In the genomic region with DNA sequence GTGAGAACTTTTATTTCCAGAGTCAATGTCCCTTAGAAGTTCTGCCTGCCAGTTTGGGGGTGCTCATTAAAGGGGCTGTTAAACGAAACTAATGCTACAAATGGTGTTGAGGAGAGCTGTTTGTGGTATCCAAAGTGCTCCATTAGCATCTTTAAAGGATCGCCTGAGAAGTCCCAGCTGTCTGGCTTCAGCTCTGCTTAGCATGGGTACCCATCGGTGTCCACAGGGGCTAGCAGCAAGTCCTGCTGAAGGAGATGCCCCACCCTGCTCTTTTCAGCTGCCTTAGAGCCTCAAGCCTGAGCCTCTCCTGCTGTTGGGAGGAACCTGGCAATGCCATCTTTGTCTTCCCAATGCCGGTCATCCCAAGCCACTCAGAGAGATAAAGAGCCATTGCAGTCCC, we compare ENCODE assay signal across 19 cellular contexts.
DNase-seq lines count a peak whose midpoint lies in the region; ATAC-seq, FAIRE-seq and TF ChIP-seq lines count a peak whose summit lies in the region.
"Had no signal": no experiment of that assay in that cellular context is flagged by ENCODE, and none has a peak within 500 bp of the region (broad histone marks: within the 10 kb centered on the region; RNA-seq: fewer than 3 reads in every experiment).

No MANE protein-coding gene starts in this region.

- FAIRE-seq in D721Med (lab: Jason Lieb, UNC): no peak
- FAIRE-seq: A549, GM18507 had no signal

- H3K4me2 ChIP-seq in mesendoderm (ENCODE audit: low read length): no peak overlapping the region
- H3K4me2 ChIP-seq: A549 had no signal

- no peak for TF ChIP-seq POLR2A in heart left ventricle (IDR thresholded peaks at IDR 0.05)

- H3K36me3 ChIP-seq in left ventricle myocardium inferior (peaks cover 9% of the 10 kb centered on the region), heart left ventricle (peaks cover 0 to 8% (median 0%) of the 10 kb centered on the region in 9 donors), mesendoderm (ENCODE audit: control insufficient read depth, insufficient read depth, low read length) (no peaks in the 10 kb centered on the region)
- H3K36me3 ChIP-seq: SJSA1 had no signal

- H2AK5ac ChIP-seq in mesendoderm (ENCODE audit: low read length): no peak overlapping the region

- no peak overlapping the region for H2BK120ac ChIP-seq in mesendoderm (ENCODE audit: low read depth, low read length)

- peak overlapping the region; percentile 17 for H3K23ac ChIP-seq in mesendoderm (ENCODE audit: low read length)

- no peak overlapping the region for H3K56ac ChIP-seq in mesendoderm (ENCODE audit: low read length)

- H2BK15ac ChIP-seq in mesendoderm (replicated peaks; ENCODE audit: low read depth): no peak overlapping the region

- peaks cover 100% of the 10 kb centered on the region for H3K4me1 ChIP-seq in left ventricle myocardium inferior
- H3K4me1 ChIP-seq in heart left ventricle: peaks cover 17 to 97% (median 90%) of the 10 kb centered on the region in 12 donors
- no peaks in the 10 kb centered on the region for H3K4me1 ChIP-seq in mesendoderm (ENCODE audit: control insufficient read depth, low read depth, low read length)

- peaks cover 6% of the 10 kb centered on the region for H3K79me2 ChIP-seq in mesendoderm (ENCODE audit: control insufficient read depth, insufficient read depth, low read length)

- H3K4me3 ChIP-seq in left ventricle myocardium inferior (no peak overlapping the region), heart left ventricle (no peak overlapping the region), coronary artery (peak overlapping the region; percentile 30), mesendoderm (ENCODE audit: low read length) (no peak overlapping the region)
- H3K4me3 ChIP-seq: A549, SJSA1 had no signal

- H2BK5ac ChIP-seq in mesendoderm (ENCODE audit: low read length): no peak overlapping the region

- H4K8ac ChIP-seq in mesendoderm (ENCODE audit: low read depth, low read length): no peak overlapping the region

- H3K79me1 ChIP-seq in mesendoderm (ENCODE audit: low read length): peaks cover 7% of the 10 kb centered on the region

- no peak for ATAC-seq in heart left ventricle
- ATAC-seq: A549 had no signal

- H3K27ac ChIP-seq in left ventricle myocardium inferior (replicated peaks) (peak overlapping the region; percentile 34), heart left ventricle (peak overlapping the region in 3 of 12 donors; percentile 17 to 23 (median 20)), coronary artery (no peak overlapping the region), mesendoderm (ENCODE audit: low read depth, low read length) (no peak overlapping the region)
- H3K27ac ChIP-seq: A549, HL-60, SJSA1 had no signal

- H3K4ac ChIP-seq in mesendoderm (ENCODE audit: low read depth, low read length): no peak overlapping the region

- intact Hi-C loops in left ventricle myocardium inferior (cut with micrococcal nuclease): loop anchor here (10.0 kb wide), 1 partner anchor 223 kb away; no protein-coding TSS in a partner anchor
- intact Hi-C loops in heart left ventricle (cut with DNase I): no loop called here

- H4K5ac ChIP-seq in mesendoderm (ENCODE audit: low read length): no peak overlapping the region

- no peak overlapping the region for H3K18ac ChIP-seq in mesendoderm (ENCODE audit: low read length)

- H3K9me3 ChIP-seq in left ventricle myocardium inferior (replicated peaks) (no peaks in the 10 kb centered on the region), heart left ventricle (no peaks in the 10 kb centered on the region)
- H3K9me3 ChIP-seq: A549, SJSA1 had no signal

- WGBS in heart left ventricle, 4 donors: 64 to 73% (median 73%) methylated on average over 4 of the region's 4 CpGs; no CpG with 5 or more reads in 1 of the 4 donors
- WGBS in mesendoderm (ENCODE audit: extremely low coverage, insufficient coverage, low lambda C conversion rate): no CpG with 5 or more reads among the region's 4 CpGs

- TF ChIP-seq CTCF in left ventricle myocardium inferior (IDR thresholded peaks at IDR 0.05; ENCODE audit: borderline replicate concordance): no peak
- TF ChIP-seq CTCF in heart left ventricle (IDR thresholded peaks at IDR 0.05): no peak
- TF ChIP-seq CTCF in coronary artery (IDR thresholded peaks at IDR 0.05): no peak
- TF ChIP-seq CTCF in D721Med (IDR thresholded peaks at IDR 0.05; ENCODE audit: insufficient read depth, missing control alignments): no peak

- H3K27me3 ChIP-seq in left ventricle myocardium inferior (ENCODE audit: low read depth) (no peaks in the 10 kb centered on the region), heart left ventricle (no peaks in the 10 kb centered on the region), mesendoderm (ENCODE audit: insufficient read depth, low read length, poor library complexity) (no peaks in the 10 kb centered on the region)
- H3K27me3 ChIP-seq: SJSA1 had no signal

- H3K9ac ChIP-seq in mesendoderm (ENCODE audit: low read length): no peak overlapping the region

- DNase-seq in left ventricle myocardium inferior (no peak), heart left ventricle (no peak), coronary artery (ENCODE audit: low spot score) (no peak), mesendoderm (no peak), D721Med (ENCODE audit: insufficient read length, low spot score) (no peak), NAMALWA (ENCODE audit: low spot score) (no peak), superior temporal gyrus (ENCODE audit: extremely low spot score) (no peak), amygdala (lab: John Stamatoyannopoulos, UW) (no peak)
- DNase-seq: COR-L47, DMS53, Karpas-422, NCI-H1417, NCI-H1930, NCI-H2171, NCI-H82 had no signal
